13 cellular contexts compared by ENCODE assay signal in the genomic region with DNA sequence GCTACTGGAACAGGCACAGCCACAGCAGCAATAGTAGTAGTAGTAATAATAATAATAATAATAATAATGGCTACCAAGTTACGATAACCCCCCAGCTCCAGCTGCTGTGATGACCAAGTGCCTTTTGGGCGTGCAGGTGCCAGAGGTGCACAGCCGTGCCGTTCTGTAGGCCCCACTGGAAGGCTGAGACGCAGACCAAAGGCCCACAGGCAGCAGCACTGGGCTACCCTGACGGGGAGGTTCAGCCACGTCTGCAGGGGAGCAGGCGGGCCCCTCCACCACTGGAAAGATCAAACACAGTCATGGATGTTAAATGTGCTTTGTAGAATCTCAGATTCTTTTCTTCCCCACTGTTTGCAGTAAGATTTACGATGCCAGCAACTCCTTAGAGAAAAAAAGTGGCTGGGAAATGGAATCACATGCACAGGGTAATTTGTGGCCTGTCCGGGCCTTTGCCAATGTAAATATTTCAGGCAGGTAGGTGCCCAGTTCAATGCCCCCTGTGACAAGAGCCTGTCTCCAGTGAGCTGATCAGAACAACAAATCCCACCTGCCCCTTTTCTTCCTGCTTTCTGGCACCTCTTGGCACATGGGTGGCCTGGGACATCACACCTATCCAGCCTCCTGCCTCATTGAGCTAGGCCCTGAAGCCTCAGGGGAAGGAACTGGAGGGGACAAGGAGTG. TPM values are rescaled to one million over a fixed set of nuclear protein-coding genes. Genes with fewer than 3 reads are reported as not detected.
DNase-seq lines count a peak whose midpoint lies in the region; ATAC-seq and TF ChIP-seq lines count a peak whose summit lies in the region.
"Had no signal": no experiment of that assay in that cellular context is flagged by ENCODE, and none has a peak within 500 bp of the region (broad histone marks: within the 10 kb centered on the region; RNA-seq: fewer than 3 reads in every experiment).

No MANE protein-coding gene starts in this region.

- no peak for TF ChIP-seq POLR2A in tibial nerve (IDR thresholded peaks at IDR 0.05)

- no peak overlapping the region; the same call in 2 of the 3 replicates for H3K4me3 Mint-ChIP-seq in GM23338

- H2BK5ac ChIP-seq in trophoblast cell (ENCODE audit: low read depth, low read length, poor library complexity), result peak overlapping the region; percentile 14

- no peak overlapping the region for H4K8ac ChIP-seq in trophoblast cell (ENCODE audit: low read depth, low read length)

- peak overlapping the region; percentile 61 for H3K14ac ChIP-seq in trophoblast cell (ENCODE audit: low read length)

- no peak overlapping the region for H3K23ac ChIP-seq in trophoblast cell (ENCODE audit: low read length)

- peaks cover 94% of the 10 kb centered on the region for H3K4me1 Mint-ChIP-seq in GM23338

- peak overlapping the region; percentile 41 for H4K91ac ChIP-seq in trophoblast cell (ENCODE audit: low read depth, low read length)

- H3K4me3 ChIP-seq in GM23338 (no peak overlapping the region), esophagus (ENCODE audit: low read depth in 1 of 2, low read length in 2 of 2) (no peak overlapping the region), trophoblast cell (ENCODE audit: low read depth, low read length) (no peak overlapping the region), tibial nerve (no peak overlapping the region)

- TF ChIP-seq CTCF in GM23338 (conservative IDR thresholded peaks at IDR 0.05; ENCODE audit: low read depth in 2 of 2), result no peak
- TF ChIP-seq CTCF in tibial nerve (IDR thresholded peaks at IDR 0.05), result no peak

- H3K18ac ChIP-seq in trophoblast cell (ENCODE audit: low read length), result peak overlapping the region; percentile 56

- H3K4me2 ChIP-seq in GM23338, result peak overlapping the region; percentile 70
- H3K4me2 ChIP-seq in trophoblast cell (ENCODE audit: low read length), result no peak overlapping the region

- H3K9me3 ChIP-seq in esophagus (ENCODE audit: control insufficient read depth in 2 of 2, insufficient read depth in 1 of 2, low read depth in 1 of 2, low read length in 1 of 2) (no peaks in the 10 kb centered on the region), trophoblast cell (ENCODE audit: insufficient read depth, low read depth, low read length) (peaks cover 3% of the 10 kb centered on the region), tibial nerve (no peaks in the 10 kb centered on the region)

- H3K36me3 Mint-ChIP-seq in GM23338 (ENCODE audit: low read depth), result no peaks in the 10 kb centered on the region; the same call in 2 of the 3 replicates

- peak; percentile 1; the same call in 1 of the 3 replicates for ATAC-seq in GM23338
- ATAC-seq in GM21423 (IDR thresholded peaks at IDR 0.05; ENCODE audit: unreplicated experiment), result no peak
- ATAC-seq: left cardiac atrium, right cardiac atrium, Right ventricle myocardium inferior had no signal

- H2BK120ac ChIP-seq in trophoblast cell (ENCODE audit: insufficient read depth, low read length, poor library complexity), result peak overlapping the region; percentile 50

- no peak overlapping the region for H3K9ac ChIP-seq in trophoblast cell (ENCODE audit: low read length)

- peaks cover 33% of the 10 kb centered on the region for H3K79me1 ChIP-seq in trophoblast cell (ENCODE audit: low read length)

- H3K4me1 ChIP-seq in GM23338 (ENCODE audit: insufficient read depth), result peaks cover 70% of the 10 kb centered on the region
- H3K4me1 ChIP-seq in esophagus (ENCODE audit: control insufficient read depth in 2 of 2, insufficient read depth in 2 of 2, low read length in 1 of 2), result peaks cover 14 to 55% of the 10 kb centered on the region in 2 donors
- peaks cover 63 to 65% of the 10 kb centered on the region in 2 experiments for H3K4me1 ChIP-seq in trophoblast cell (ENCODE audit: control insufficient read depth in 1 of 2, insufficient read depth in 2 of 2, low read length in 2 of 2)
- peaks cover 0 to 65% (median 25%) of the 10 kb centered on the region in 4 donors for H3K4me1 ChIP-seq in tibial nerve

- H3K27me3 ChIP-seq in GM23338 (ENCODE audit: insufficient read depth), result no peaks in the 10 kb centered on the region
- no peaks in the 10 kb centered on the region for H3K27me3 ChIP-seq in esophagus (ENCODE audit: control insufficient read depth in 1 of 2, insufficient read depth in 2 of 2, low read length in 2 of 2)
- no peaks in the 10 kb centered on the region for H3K27me3 ChIP-seq in trophoblast cell (ENCODE audit: insufficient read depth, low read length)
- H3K27me3 ChIP-seq in tibial nerve, result no peaks in the 10 kb centered on the region

- peak overlapping the region; percentile 38 for H2BK12ac ChIP-seq in trophoblast cell (ENCODE audit: low read length)

- H3K4ac ChIP-seq in trophoblast cell (ENCODE audit: low read depth, low read length), result peak overlapping the region; percentile 54

- peaks cover 20% of the 10 kb centered on the region for H3K27me3 Mint-ChIP-seq in GM23338 (ENCODE audit: insufficient read depth, low read depth, poor library complexity)

- 57% methylated on average over 10 of the region's 10 CpGs for WGBS in esophagus, 2 donors
- no CpG with 5 or more reads among the region's 10 CpGs for WGBS in trophoblast cell (ENCODE audit: extremely low coverage, insufficient coverage, insufficient read length)
- WGBS in tibial nerve, 2 donors, result 72 to 75% methylated on average over 10 of the region's 10 CpGs

- H2AK5ac ChIP-seq in trophoblast cell (ENCODE audit: low read length), result peak overlapping the region; percentile 6

- no peak for DNase-seq in GM23338 (ENCODE audit: low spot score)
- peak; percentile 37 for DNase-seq in NCI-H2029 treated with DMSO at 0.1 percent for 48 hours (lab: John Stamatoyannopoulos, UW)
- no peak for DNase-seq in trophoblast cell
- no peak for DNase-seq in stimulated activated CD4-positive, alpha-beta T cell treated with anti-CD3 and anti-CD28 coated beads, Interleukin-2, amount 100 ng/mL, for 24 hours
- DNase-seq in tibial nerve (ENCODE audit: low spot score in 2 of 2), result no peak
- DNase-seq in AG08395 (ENCODE audit: low spot score), result no peak
- DNase-seq: activated CD4-positive, CD25-positive, alpha-beta regulatory T cell treated with anti-CD3 and anti-CD28 coated beads, Interleukin-2, amount 50 U/mL, for 72 hours; left cardiac atrium; NCI-H1930 had no signal

- no peaks in the 10 kb centered on the region for H3K9me3 Mint-ChIP-seq in GM23338

- H3K27ac ChIP-seq in GM23338 (ENCODE audit: low read depth) (no peak overlapping the region), esophagus (ENCODE audit: low read depth in 2 of 2, low read length in 1 of 2) (peak overlapping the region; percentile 21 to 52), trophoblast cell (ENCODE audit: low read depth, low read length) (no peak overlapping the region), tibial nerve (no peak overlapping the region)

- H2AFZ ChIP-seq in GM23338 (no peak overlapping the region), trophoblast cell (ENCODE audit: insufficient read depth, low read length, poor library complexity) (no peak overlapping the region)

- no peak for TF ChIP-seq EP300 in tibial nerve (IDR thresholded peaks at IDR 0.05)

- H3K27ac Mint-ChIP-seq in GM23338, result peak overlapping the region; percentile 72; the same call in 1 of the 2 replicates

- H3K79me2 ChIP-seq in GM23338 (replicated peaks; ENCODE audit: insufficient read depth) (peaks cover 63% of the 10 kb centered on the region), trophoblast cell (ENCODE audit: control insufficient read depth, insufficient read depth, low read length, poor library complexity) (peaks cover 18% of the 10 kb centered on the region)

- peaks cover 4% of the 10 kb centered on the region; the same call in 1 of the 2 replicates for H4K20me1 ChIP-seq in GM23338 (replicated peaks; ENCODE audit: insufficient read depth)

- H3K9me2 ChIP-seq in GM23338 (ENCODE audit: insufficient read depth), result no peaks in the 10 kb centered on the region

- H3K36me3 ChIP-seq in GM23338 (ENCODE audit: insufficient read depth) (no peaks in the 10 kb centered on the region), esophagus (ENCODE audit: control insufficient read depth in 2 of 2, insufficient read depth in 2 of 2, low read length in 1 of 2) (peaks cover 0 to 2% of the 10 kb centered on the region in 2 donors), trophoblast cell (ENCODE audit: control insufficient read depth in 1 of 2, insufficient read depth in 2 of 2, low read length in 2 of 2) (no peaks in the 10 kb centered on the region), tibial nerve (no peaks in the 10 kb centered on the region)

- no peak overlapping the region for H4K12ac ChIP-seq in trophoblast cell (ENCODE audit: low read depth, low read length)

- H3F3A ChIP-seq in GM23338 (replicated peaks; ENCODE audit: low read depth), result no peaks in the 10 kb centered on the region

TF ChIP-seq in GM23338, 12 proteins besides CTCF, POLR2A, EP300 and RAD21:
- no peak for TF ChIP-seq EZH2 (IDR thresholded peaks at IDR 0.05; ENCODE audit: low read depth, unreplicated experiment)
- TF ChIP-seq, protein P1, sequence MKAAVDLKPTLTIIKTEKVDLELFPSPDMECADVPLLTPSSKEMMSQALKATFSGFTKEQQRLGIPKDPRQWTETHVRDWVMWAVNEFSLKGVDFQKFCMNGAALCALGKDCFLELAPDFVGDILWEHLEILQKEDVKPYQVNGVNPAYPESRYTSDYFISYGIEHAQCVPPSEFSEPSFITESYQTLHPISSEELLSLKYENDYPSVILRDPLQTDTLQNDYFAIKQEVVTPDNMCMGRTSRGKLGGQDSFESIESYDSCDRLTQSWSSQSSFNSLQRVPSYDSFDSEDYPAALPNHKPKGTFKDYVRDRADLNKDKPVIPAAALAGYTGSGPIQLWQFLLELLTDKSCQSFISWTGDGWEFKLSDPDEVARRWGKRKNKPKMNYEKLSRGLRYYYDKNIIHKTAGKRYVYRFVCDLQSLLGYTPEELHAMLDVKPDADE (IDR thresholded peaks at IDR 0.05), result no peak
- TF ChIP-seq JUNB (IDR thresholded peaks at IDR 0.05; ENCODE audit: unreplicated experiment), result no peak
- TF ChIP-seq ZNF331 (CRISPR knock-in tag; IDR thresholded peaks at IDR 0.05; ENCODE audit: low read depth), result no peak
- no peak for TF ChIP-seq STAT1 (IDR thresholded peaks at IDR 0.05; ENCODE audit: unreplicated experiment)
- TF ChIP-seq ZNF114 (CRISPR knock-in tag; IDR thresholded peaks at IDR 0.05), result no peak
- TF ChIP-seq NANOG (IDR thresholded peaks at IDR 0.05; ENCODE audit: borderline replicate concordance), result no peak

RNA-seq across cellular contexts. Expression of gene CCDC85C, which starts 32.6 kb away (rescaled TPM):
- 24.9 and 26.8 TPM in 2 replicates for total RNA-seq in GM23338 (2014; rRNA removed; shearing (Covaris generic))
- polyA plus RNA-seq in GM23338 (2016; fragmentation: Nextera tagmentation; extraction: Ambion mirVana), result 4.5 and 6.5 TPM in 2 replicates
- polyA plus RNA-seq in esophagus, result 10 to 100 TPM; 30.1 to 51.0 TPM
- polyA plus RNA-seq in trophoblast cell (2013), result 17.0 and 18.1 TPM in 2 replicates
- 1 to 10 TPM in 2 of 4 donors, under 1 TPM in 2; 0.60 to 4.6 (median 1.8) TPM for total RNA-seq in tibial nerve

Comparison
In these comparisons a context has a peak if more than half of its experiments do, and no peak if none do; other contexts are left out.
1. H3K27ac ChIP-seq: peak in esophagus (2 of 2); none in GM23338 (single experiment), trophoblast cell (single experiment) and tibial nerve (0 of 4).